Comparison of ENCODE assay signal across 33 cellular contexts in the genomic region with DNA sequence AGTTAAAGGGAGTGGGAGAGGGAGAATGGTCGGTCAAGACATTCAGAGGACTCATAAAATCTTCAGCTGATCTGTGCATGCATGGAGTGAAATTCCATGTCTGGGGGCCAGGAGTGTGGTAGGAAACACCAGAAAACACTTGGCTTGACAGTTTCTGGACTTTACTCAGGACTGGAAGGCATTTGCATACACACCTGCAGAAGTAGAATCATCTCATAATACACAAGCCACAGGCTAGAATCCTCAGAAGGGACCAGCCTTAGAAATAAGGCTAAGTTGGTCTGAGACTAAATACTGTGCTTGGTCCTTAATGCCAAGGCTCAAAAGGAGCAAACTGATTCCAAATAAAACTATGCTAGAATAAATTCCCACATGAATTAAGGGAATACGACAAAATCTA.
"Had no signal": no experiment of that assay in that cellular context is flagged by ENCODE, and none has a peak within 500 bp of the region (broad histone marks: within the 10 kb centered on the region; RNA-seq: fewer than 3 reads in every experiment).

No MANE protein-coding gene starts in this region.

- H3K4me3 ChIP-seq: MG63, PC-9, SJCRH30, SK-N-MC had no signal

- ATAC-seq: Panc1, Right ventricle myocardium inferior, SK-N-SH treated with all-trans-retinoic acid at 6 μM for 48 hours had no signal

- H3K27ac ChIP-seq: KMS-11, PC-9, RWPE1, SK-N-MC had no signal

- DNase-seq: Karpas-422, KBM-7, MG63, NCI-H1048, NCI-H1092 treated with DMSO at 0.1 percent for 48 hours, NCI-H1105 treated with DMSO at 0.1 percent for 48 hours, NCI-H1417, NCI-H1436, NCI-H146, NCI-H1694, NCI-H187, NCI-H1930, NCI-H2029 treated with DMSO at 0.1 percent for 48 hours, NCI-H2081 treated with DMSO at 0.1 percent for 48 hours, NCI-H2107, NCI-H2171, NCI-H226, NCI-H446 treated with DMSO at 0.1 percent for 48 hours, NCI-H510A, NCI-H524, NCI-H69, NCI-H748 treated with DMSO at 0.1 percent for 48 hours, NCI-H82, PC-9, SHP77, SIG-M5, SJCRH30 had no signal

- H3K36me3 ChIP-seq: MG63, SJCRH30 had no signal

- H3K27me3 ChIP-seq: MG63, SJCRH30 had no signal

- H3K9me3 ChIP-seq: SJCRH30 had no signal
